In the genomic region with DNA sequence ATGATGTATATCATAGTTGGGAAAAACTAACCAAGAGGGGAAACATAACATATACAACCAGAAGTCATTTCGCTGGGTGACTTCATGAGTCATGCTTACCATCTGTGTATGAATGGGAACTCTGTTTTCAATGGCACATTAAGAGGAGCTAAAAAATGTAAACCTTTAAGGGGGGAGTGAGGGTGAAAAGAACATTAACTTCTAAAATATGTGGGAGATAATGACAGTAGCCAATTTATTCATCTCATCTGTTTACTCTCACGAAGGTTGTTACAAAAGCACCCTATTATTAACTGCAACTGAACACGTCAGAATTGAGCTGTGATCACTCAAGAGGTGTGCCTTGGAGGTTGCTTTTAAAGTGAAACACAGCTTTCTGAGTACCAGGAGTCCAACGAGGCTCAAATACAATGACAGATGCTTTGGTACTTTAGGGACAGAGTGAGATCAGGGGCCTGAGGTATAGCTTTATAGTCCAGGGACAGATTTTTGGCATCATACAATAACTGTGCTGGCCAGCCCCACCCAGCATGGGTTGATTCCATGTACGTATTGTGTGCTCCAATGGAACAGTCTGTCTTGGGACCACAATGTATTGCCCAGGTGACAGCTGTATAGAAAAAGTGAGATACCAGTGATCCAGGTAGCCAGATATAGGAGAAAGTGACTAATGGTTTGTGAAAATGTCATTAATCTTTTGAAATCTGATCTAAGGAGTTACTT, we compare ENCODE assay signal across 12 cellular contexts.
DNase-seq lines count a peak whose midpoint lies in the region; ATAC-seq, FAIRE-seq and TF ChIP-seq lines count a peak whose summit lies in the region.
"Had no signal": no experiment of that assay in that cellular context is flagged by ENCODE, and none has a peak within 500 bp of the region (broad histone marks: within the 10 kb centered on the region; RNA-seq: fewer than 3 reads in every experiment).

No MANE protein-coding gene starts in this region.

- no peak overlapping the region for H3K27ac Mint-ChIP-seq in astrocyte (ENCODE audit: unreplicated experiment)
- H3K27ac Mint-ChIP-seq in activated CD8-positive, alpha-beta T cell treated with anti-CD3 and anti-CD28 coated beads for 36 hours, result no peak overlapping the region
- H3K27ac Mint-ChIP-seq: activated B cell treated with CpG ODN at 0.5 μM for 24 hours; activated naive CD8-positive, alpha-beta T cell treated with anti-CD3 and anti-CD28 coated beads for 36 hours; naive thymus-derived CD8-positive, alpha-beta T cell had no signal

- no peak overlapping the region for H3K4me3 Mint-ChIP-seq in astrocyte (ENCODE audit: unreplicated experiment)
- H3K4me3 Mint-ChIP-seq in activated CD8-positive, alpha-beta T cell treated with anti-CD3 and anti-CD28 coated beads for 36 hours, result no peak overlapping the region
- H3K4me3 Mint-ChIP-seq: activated B cell treated with CpG ODN at 0.5 μM for 24 hours; activated naive CD8-positive, alpha-beta T cell treated with anti-CD3 and anti-CD28 coated beads for 36 hours; naive thymus-derived CD8-positive, alpha-beta T cell had no signal

- H2AK5ac ChIP-seq in mesenchymal stem cell (ENCODE audit: low read length, severe bottlenecking), result no peak overlapping the region

- H2BK15ac ChIP-seq in mesenchymal stem cell (ENCODE audit: low read depth, poor library complexity, severe bottlenecking), result no peak overlapping the region

- H3K18ac ChIP-seq in mesenchymal stem cell (ENCODE audit: low read depth in 1 of 2, low read length in 2 of 2), result peak overlapping the region; percentile 52 to 82

- H3K4ac ChIP-seq in mesenchymal stem cell (ENCODE audit: low read depth in 1 of 2, low read length in 2 of 2), result peak overlapping the region in 1 of 2 experiments; percentile 58

- no peaks in the 10 kb centered on the region for H3K9me3 ChIP-seq in astrocyte (ENCODE audit: insufficient read depth, low read depth, low read length)
- no peaks in the 10 kb centered on the region for H3K9me3 ChIP-seq in mesenchymal stem cell (ENCODE audit: control insufficient read depth, low read length)
- H3K9me3 ChIP-seq: esophagus muscularis mucosa had no signal

- H3K27ac ChIP-seq in astrocyte (ENCODE audit: low read depth, low read length), result peak overlapping the region; percentile 77
- H3K27ac ChIP-seq in mesenchymal stem cell (ENCODE audit: low read length, poor library complexity, severe bottlenecking), result peak overlapping the region; percentile 25
- H3K27ac ChIP-seq: esophagus muscularis mucosa had no signal

- FAIRE-seq in astrocyte (lab: Jason Lieb, UNC), result peak; percentile 96

- H3K4me1 ChIP-seq in astrocyte (ENCODE audit: insufficient read depth, low read length) (peaks cover 19% of the 10 kb centered on the region), mesenchymal stem cell (ENCODE audit: control insufficient read depth, insufficient read depth, low read depth, low read length) (no peaks in the 10 kb centered on the region)
- H3K4me1 ChIP-seq: esophagus muscularis mucosa had no signal

- H3K27me3 Mint-ChIP-seq in astrocyte (ENCODE audit: low read depth, unreplicated experiment), result no peaks in the 10 kb centered on the region
- no peaks in the 10 kb centered on the region for H3K27me3 Mint-ChIP-seq in activated CD8-positive, alpha-beta T cell treated with anti-CD3 and anti-CD28 coated beads for 36 hours
- H3K27me3 Mint-ChIP-seq: activated B cell treated with CpG ODN at 0.5 μM for 24 hours; activated naive CD8-positive, alpha-beta T cell treated with anti-CD3 and anti-CD28 coated beads for 36 hours; naive thymus-derived CD8-positive, alpha-beta T cell had no signal

- H3K4me2 ChIP-seq in astrocyte (ENCODE audit: low read length) (peak overlapping the region; percentile 71), mesenchymal stem cell (ENCODE audit: low read length, poor library complexity, severe bottlenecking) (no peak overlapping the region)

- no peak overlapping the region for H3K23ac ChIP-seq in mesenchymal stem cell (ENCODE audit: low read length in 2 of 2)

- H3K4me3 ChIP-seq in astrocyte (ENCODE audit: insufficient read depth, low read depth, low read length) (no peak overlapping the region), mesenchymal stem cell (ENCODE audit: insufficient read depth in 1 of 2, low read depth in 1 of 2, low read length in 2 of 2) (no peak overlapping the region)
- H3K4me3 ChIP-seq: esophagus muscularis mucosa had no signal

- H3K9me3 Mint-ChIP-seq in astrocyte (ENCODE audit: unreplicated experiment), result no peaks in the 10 kb centered on the region
- no peaks in the 10 kb centered on the region for H3K9me3 Mint-ChIP-seq in activated CD8-positive, alpha-beta T cell treated with anti-CD3 and anti-CD28 coated beads for 36 hours
- H3K9me3 Mint-ChIP-seq: activated B cell treated with CpG ODN at 0.5 μM for 24 hours; activated naive CD8-positive, alpha-beta T cell treated with anti-CD3 and anti-CD28 coated beads for 36 hours; naive thymus-derived CD8-positive, alpha-beta T cell had no signal

- H4K8ac ChIP-seq in mesenchymal stem cell (ENCODE audit: low read length), result no peak overlapping the region

- H2BK12ac ChIP-seq in mesenchymal stem cell (ENCODE audit: low read length in 2 of 2), result no peak overlapping the region

- H3K27me3 ChIP-seq in astrocyte (ENCODE audit: insufficient read depth, low read length) (no peaks in the 10 kb centered on the region), mesenchymal stem cell (ENCODE audit: control insufficient read depth in 1 of 2, insufficient read depth in 1 of 2, low read length in 2 of 2) (peaks cover 0 to 13% of the 10 kb centered on the region in 2 experiments)
- H3K27me3 ChIP-seq: esophagus muscularis mucosa had no signal

- H4K20me1 ChIP-seq in astrocyte (ENCODE audit: insufficient read depth, low read length), result no peaks in the 10 kb centered on the region

- peak; percentile 82 for DNase-seq in GM04503 (ENCODE audit: low read depth)
- DNase-seq in NCI-H2107 (lab: John Stamatoyannopoulos, UW), result peak; percentile 3
- DNase-seq in astrocyte (ENCODE audit: low read depth), result peak; percentile 86
- peak; percentile 93 for DNase-seq in mesenchymal stem cell
- DNase-seq in hypothalamus (lab: John Stamatoyannopoulos, UW), result no peak
- DNase-seq in activated CD8-positive, alpha-beta T cell treated with anti-CD3 and anti-CD28 coated beads for 36 hours, result no peak
- DNase-seq in GF-D8 (lab: John Stamatoyannopoulos, UW), result no peak
- no peak for DNase-seq in mucosa of gallbladder (ENCODE audit: low spot score)
- DNase-seq: activated B cell treated with CpG ODN at 0.5 μM for 24 hours; activated naive CD8-positive, alpha-beta T cell treated with anti-CD3 and anti-CD28 coated beads for 36 hours; naive thymus-derived CD8-positive, alpha-beta T cell had no signal

- peak overlapping the region; percentile 69 for H3K9ac ChIP-seq in astrocyte (ENCODE audit: low read length)
- no peak overlapping the region for H3K9ac ChIP-seq in mesenchymal stem cell (ENCODE audit: low read length)

- no peak for TF ChIP-seq CTCF in astrocyte (IDR thresholded peaks at IDR 0.05; ENCODE audit: insufficient read depth, low read depth, low read length)
- TF ChIP-seq CTCF in activated CD8-positive, alpha-beta T cell treated with anti-CD3 and anti-CD28 coated beads for 36 hours (IDR thresholded peaks at IDR 0.05), result no peak

- H2AFZ ChIP-seq in astrocyte (ENCODE audit: low read depth, low read length) (no peak overlapping the region), mesenchymal stem cell (ENCODE audit: low read depth, low read length) (no peak overlapping the region)

- peak overlapping the region; percentile 54 for H2BK120ac ChIP-seq in mesenchymal stem cell (ENCODE audit: low read depth, low read length)

- H2BK5ac ChIP-seq in mesenchymal stem cell (ENCODE audit: low read depth, low read length, poor library complexity, severe bottlenecking), result no peak overlapping the region

- H3K79me1 ChIP-seq in mesenchymal stem cell (replicated peaks; ENCODE audit: low read length, poor library complexity, severe bottlenecking), result peaks cover 3% of the 10 kb centered on the region

- H3K14ac ChIP-seq in mesenchymal stem cell (ENCODE audit: low read length in 2 of 2), result no peak overlapping the region

- intact Hi-C loops in activated CD8-positive, alpha-beta T cell treated with anti-CD3 and anti-CD28 coated beads for 36 hours (cut with micrococcal nuclease), result no loop called here

- peaks cover 1% of the 10 kb centered on the region for H3K36me3 Mint-ChIP-seq in astrocyte (ENCODE audit: low read depth, unreplicated experiment)
- H3K36me3 Mint-ChIP-seq in activated CD8-positive, alpha-beta T cell treated with anti-CD3 and anti-CD28 coated beads for 36 hours (ENCODE audit: low read depth), result peaks cover 4% of the 10 kb centered on the region

- CTCF ChIA-PET in activated CD8-positive, alpha-beta T cell treated with anti-CD3 and anti-CD28 coated beads for 36 hours (lab: Charles Lee), result interaction anchor here (0.9 to 1.5 kb wide), 3 partner anchors 32 to 208 kb away, joined by 3 to 5 read pairs (median 4); no protein-coding TSS in a partner anchor

- H4K91ac ChIP-seq in mesenchymal stem cell (ENCODE audit: low read length), result no peak overlapping the region

- ATAC-seq in activated CD8-positive, alpha-beta T cell treated with anti-CD3 and anti-CD28 coated beads for 36 hours, result no peak
- ATAC-seq: naive thymus-derived CD8-positive, alpha-beta T cell had no signal

- POLR2A ChIA-PET in activated CD8-positive, alpha-beta T cell treated with anti-CD3 and anti-CD28 coated beads for 36 hours (lab: Charles Lee), result no interaction called here

- 10% methylated on average over 2 of the region's 5 CpGs for WGBS in mesenchymal stem cell

- H3K79me2 ChIP-seq in astrocyte (ENCODE audit: insufficient read depth, low read length), result no peaks in the 10 kb centered on the region

- peaks cover 18% of the 10 kb centered on the region for H3K4me1 Mint-ChIP-seq in astrocyte (ENCODE audit: low read depth, unreplicated experiment)
- peaks cover 4% of the 10 kb centered on the region for H3K4me1 Mint-ChIP-seq in activated CD8-positive, alpha-beta T cell treated with anti-CD3 and anti-CD28 coated beads for 36 hours (ENCODE audit: low read depth)
- H3K4me1 Mint-ChIP-seq: activated B cell treated with CpG ODN at 0.5 μM for 24 hours had no signal

- H3K36me3 ChIP-seq in astrocyte (ENCODE audit: insufficient read depth, low read length) (no peaks in the 10 kb centered on the region), mesenchymal stem cell (ENCODE audit: control insufficient read depth in 1 of 2, insufficient read depth in 2 of 2, low read depth in 1 of 2, low read length in 2 of 2) (peaks cover 0 to 4% of the 10 kb centered on the region in 2 experiments)
- H3K36me3 ChIP-seq: esophagus muscularis mucosa had no signal

Comparison
In these comparisons a context has a peak if more than half of its experiments do, and no peak if none do; other contexts are left out.
1. DNase-seq: peak in GM04503 (single experiment), NCI-H2107 (single experiment), astrocyte (single experiment) and mesenchymal stem cell (single experiment); none in hypothalamus (0 of 51), activated CD8-positive, alpha-beta T cell treated with anti-CD3 and anti-CD28 coated beads for 36 hours (single experiment), GF-D8 (single experiment) and mucosa of gallbladder (single experiment).